In the genomic region with DNA sequence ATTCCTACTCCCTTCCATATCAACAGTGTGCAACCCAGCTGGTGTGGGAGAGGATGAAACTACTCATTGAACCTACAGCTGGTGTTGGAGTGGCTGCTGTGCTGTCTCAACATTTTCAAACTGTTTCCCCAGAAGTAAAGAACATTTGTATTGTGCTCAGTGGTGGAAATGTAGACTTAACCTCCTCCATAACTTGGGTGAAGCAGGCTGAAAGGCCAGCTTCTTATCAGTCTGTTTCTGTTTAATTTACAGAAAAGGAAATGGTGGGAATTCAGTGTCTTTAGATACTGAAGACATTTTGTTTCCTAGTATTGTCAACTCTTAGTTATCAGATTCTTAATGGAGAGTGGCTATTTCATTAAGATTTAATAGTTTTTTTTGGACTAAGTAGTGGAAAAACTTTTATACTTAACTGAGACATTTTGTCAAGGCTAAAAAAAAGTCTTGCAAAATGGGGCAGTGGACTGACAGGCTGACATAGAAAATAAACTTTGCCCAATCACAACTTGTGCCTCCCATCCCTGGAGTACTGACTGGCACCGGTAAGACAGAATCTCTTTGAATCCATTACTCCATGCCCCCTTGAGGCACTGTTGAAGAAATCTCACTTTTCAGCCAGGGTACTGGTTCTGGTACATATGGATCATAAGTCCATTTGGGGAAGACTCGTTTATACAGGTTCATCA, we compare ENCODE assay signal across 21 cellular contexts.
"Had no signal": no experiment of that assay in that cellular context is flagged by ENCODE, and none has a peak within 500 bp of the region (broad histone marks: within the 10 kb centered on the region; RNA-seq: fewer than 3 reads in every experiment).

No MANE protein-coding gene starts in this region.

- H3K36me3 ChIP-seq: ovary, uterus had no signal

- H3K27ac ChIP-seq: gastrocnemius medialis, ovary, sigmoid colon, uterus, VCaP had no signal

- DNase-seq: activated CD4-positive, alpha-beta T cell treated with anti-CD3 and anti-CD28 coated beads for 48 hours; activated CD4-positive, alpha-beta T cell treated with anti-CD3 and anti-CD28 coated beads, Interleukin-2, amount 50 U/mL, for 48 hours; activated naive CD8-positive, alpha-beta T cell treated with anti-CD3 and anti-CD28 coated beads, Interleukin-2, amount 50 U/mL, for 24 hours; activated T-cell treated with anti-CD3 and anti-CD28 coated beads, Interleukin-2, amount 50 U/mL, for 4 hours; amygdala; central memory CD4-positive, alpha-beta T cell; gastrocnemius medialis; glutamatergic neuron; midbrain; naive thymus-derived CD4-positive, alpha-beta T cell; ovary; sigmoid colon; small intestine; stimulated activated CD4-positive, alpha-beta T cell treated with anti-CD3 and anti-CD28 coated beads, Interleukin-4, amount 100 ng/mL, for 24 hours; stimulated activated naive CD8-positive, alpha-beta T cell treated with anti-CD3 and anti-CD28 coated beads, Interleukin-15, amount 100 ng/mL, for 72 hours; substantia nigra; T-helper 1 cell; uterus had no signal

- H3K4me1 ChIP-seq: gastrocnemius medialis, sigmoid colon, uterus had no signal

- FAIRE-seq: islet of Langerhans, small intestine had no signal

- H3K9me3 ChIP-seq: gastrocnemius medialis, ovary, sigmoid colon, uterus had no signal

- ATAC-seq: activated naive CD8-positive, alpha-beta T cell treated with anti-CD3 and anti-CD28 coated beads, Interleukin-2, amount 50 U/mL, for 24 hours; activated T-cell treated with anti-CD3 and anti-CD28 coated beads, Interleukin-2, amount 50 U/mL, for 4 hours; gastrocnemius medialis; naive thymus-derived CD4-positive, alpha-beta T cell; stimulated activated memory B cell treated with anti-CD40 and anti-IgM and Interleukin-4, amounts not matched to agents 10 μg/mL and 1 μg/mL and 100 μg/mL, for 72 hours; stimulated activated naive CD8-positive, alpha-beta T cell treated with anti-CD3 and anti-CD28 coated beads, Interleukin-15, amount 100 ng/mL, for 72 hours had no signal

- H3K4me3 ChIP-seq: gastrocnemius medialis, ovary, sigmoid colon, uterus had no signal

- H3K27me3 ChIP-seq: gastrocnemius medialis, ovary, sigmoid colon, uterus had no signal
